ENCODE assay signal across 15 cellular contexts in genomic region chr1:37186246-37186756, GRCh38.
DNase-seq lines count a peak whose midpoint lies in the region; ATAC-seq and TF ChIP-seq lines count a peak whose summit lies in the region.
"Had no signal": no experiment of that assay in that cellular context is flagged by ENCODE, and none has a peak within 500 bp of the region (broad histone marks: within the 10 kb centered on the region; RNA-seq: fewer than 3 reads in every experiment).

No MANE protein-coding gene starts in this region.

- H3K4me3 Mint-ChIP-seq in endodermal cell: no peak overlapping the region
- H3K4me3 Mint-ChIP-seq: CD4-positive, alpha-beta T cell; GM23338 had no signal

- H3K4me1 ChIP-seq in endodermal cell (ENCODE audit: control insufficient read depth, insufficient read depth, low read length): peaks cover 5% of the 10 kb centered on the region

- H3K4me1 Mint-ChIP-seq in endodermal cell: peaks cover 17% of the 10 kb centered on the region

- TF ChIP-seq CTCF in endodermal cell (conservative IDR thresholded peaks at IDR 0.05): no peak

- no peak overlapping the region for H3K27ac ChIP-seq in endodermal cell (ENCODE audit: low read depth, low read length)
- H3K27ac ChIP-seq: HL-60 had no signal

- H3K27me3 Mint-ChIP-seq in endodermal cell (ENCODE audit: insufficient read depth): no peaks in the 10 kb centered on the region

- no peak overlapping the region for H3K27ac Mint-ChIP-seq in endodermal cell
- H3K27ac Mint-ChIP-seq: CD4-positive, alpha-beta T cell had no signal

- H3K9me3 ChIP-seq in endodermal cell (ENCODE audit: control insufficient read depth, low read length): peaks cover 54% of the 10 kb centered on the region

- DNase-seq in NCI-H510A treated with DMSO at 0.1 percent for 48 hours (lab: John Stamatoyannopoulos, UW) (peak; percentile 73), NCI-H510A (lab: John Stamatoyannopoulos, UW) (no peak), NCI-H146 treated with DMSO at 0.1 percent for 48 hours (lab: John Stamatoyannopoulos, UW; ENCODE audit: unreplicated experiment) (peak; percentile 2), NCI-H69 (lab: John Stamatoyannopoulos, UW) (peak; percentile 14), endodermal cell (peak; percentile 76), anterior cingulate cortex (lab: John Stamatoyannopoulos, UW) (no peak)
- no peak for DNase-seq in activated naive CD4-positive, alpha-beta T cell treated with Interleukin-2 at 50 U/mL for 16 hours
- DNase-seq: Calu3; CD4-positive, alpha-beta T cell; NCI-H1930; Right ventricle myocardium superior; T-helper 9 cell had no signal

- H3K9ac ChIP-seq in endodermal cell (ENCODE audit: extremely low read depth, low read length, poor library complexity, severe bottlenecking): peak overlapping the region; percentile 64

- peaks cover 23% of the 10 kb centered on the region for H3K9me3 Mint-ChIP-seq in endodermal cell

- H3K36me3 Mint-ChIP-seq in endodermal cell (ENCODE audit: low read depth): peaks cover 5% of the 10 kb centered on the region

- 87% methylated on average over 1 of the region's 1 CpG; no CpG with 5 or more reads in 1 of the 2 experiments for WGBS in endodermal cell (ENCODE audit: insufficient coverage in 1 of 2, insufficient read length in 1 of 2), 2 experiments

- H3K36me3 ChIP-seq in endodermal cell (ENCODE audit: control insufficient read depth, insufficient read depth, low read length): no peaks in the 10 kb centered on the region

- H3K27me3 ChIP-seq in endodermal cell (ENCODE audit: control insufficient read depth, insufficient read depth, low read length, poor library complexity, severe bottlenecking): no peaks in the 10 kb centered on the region

- peak overlapping the region; percentile 63 for H3K4me3 ChIP-seq in endodermal cell (ENCODE audit: low read length)
- H3K4me3 ChIP-seq: GM23338 had no signal

- no peak for ATAC-seq in HG03571 (IDR thresholded peaks at IDR 0.05; ENCODE audit: unreplicated experiment)
- ATAC-seq: GM23338 had no signal

Comparison
In these comparisons a context has a peak if more than half of its experiments do, and no peak if none do; other contexts are left out.
1. DNase-seq: peak in NCI-H510A treated with DMSO at 0.1 percent for 48 hours (single experiment), NCI-H146 treated with DMSO at 0.1 percent for 48 hours (single experiment), NCI-H69 (single experiment) and endodermal cell (single experiment); none in NCI-H510A (single experiment), activated naive CD4-positive, alpha-beta T cell treated with Interleukin-2 at 50 U/mL for 16 hours (single experiment) and anterior cingulate cortex (0 of 58).